Comparison of ENCODE assay signal across 1 cellular context in genomic region chr17:49926886-49927285, GRCh38.
TF ChIP-seq lines count a peak whose summit lies in the region.

No MANE protein-coding gene starts in this region.

TF ChIP-seq in HCT116, 20 proteins besides CTCF, POLR2A, EP300 and RAD21:
- TF ChIP-seq JUND (IDR thresholded peaks at IDR 0.05), result no peak
- TF ChIP-seq MAX (IDR thresholded peaks at IDR 0.05), result no peak
- no peak for TF ChIP-seq CBX3 (IDR thresholded peaks at IDR 0.05; ENCODE audit: low read depth)
